25 cellular contexts compared by ENCODE assay signal in genomic region chr9:111997831-111998230, GRCh38.
DNase-seq lines count a peak whose midpoint lies in the region; ATAC-seq, FAIRE-seq and TF ChIP-seq lines count a peak whose summit lies in the region.
"Had no signal": no experiment of that assay in that cellular context is flagged by ENCODE, and none has a peak within 500 bp of the region (broad histone marks: within the 10 kb centered on the region; RNA-seq: fewer than 3 reads in every experiment).

No MANE protein-coding gene starts in this region.

- DNase-seq in activated naive CD4-positive, alpha-beta T cell treated with anti-CD3 and anti-CD28 coated beads, Interleukin-2, amount 50 U/mL, for 16 hours: no peak
- DNase-seq in SJCRH30 (peak; percentile 53 to 74), endodermal cell (peak; percentile 11), NCI-H1048 (lab: John Stamatoyannopoulos, UW) (no peak), H54 (ENCODE audit: insufficient read length, low spot score) (no peak)
- DNase-seq: 8988T; ACHN; AML-193; BE2C; CD4-positive, alpha-beta T cell; CD8-positive, alpha-beta memory T cell; DMS 273 treated with DMSO at 0.1 percent for 48 hours; DMS79; EL; GDM1; GM23248 had no signal

- H3K4me1 Mint-ChIP-seq in activated naive CD4-positive, alpha-beta T cell treated with anti-CD3 and anti-CD28 coated beads, Interleukin-2, amount 50 U/mL, for 24 hours: peaks cover 38% of the 10 kb centered on the region
- no peaks in the 10 kb centered on the region for H3K4me1 Mint-ChIP-seq in endodermal cell

- no peak overlapping the region for H3K4me3 Mint-ChIP-seq in activated naive CD4-positive, alpha-beta T cell treated with anti-CD3 and anti-CD28 coated beads, Interleukin-2, amount 50 U/mL, for 24 hours
- H3K4me3 Mint-ChIP-seq in endodermal cell: no peak overlapping the region
- H3K4me3 Mint-ChIP-seq: CD14-positive monocyte; CD4-positive, alpha-beta T cell; CD8-positive, alpha-beta memory T cell had no signal

- H3K9ac ChIP-seq in endodermal cell (ENCODE audit: extremely low read depth, low read length, poor library complexity, severe bottlenecking): no peak overlapping the region
- H3K9ac ChIP-seq: BLaER1 treated with 17β-estradiol and CSF1 and Interleukin-3, amounts not matched to agents 10 nM and 100 nM; GM23248 had no signal

- WGBS in endodermal cell (ENCODE audit: insufficient coverage in 1 of 2, insufficient read length in 1 of 2), 2 experiments: 96 to 100% methylated on average over 3 to 5 of the region's 5 CpGs

- no peaks in the 10 kb centered on the region for H3K9me3 Mint-ChIP-seq in activated naive CD4-positive, alpha-beta T cell treated with anti-CD3 and anti-CD28 coated beads, Interleukin-2, amount 50 U/mL, for 24 hours
- H3K9me3 Mint-ChIP-seq in endodermal cell: no peaks in the 10 kb centered on the region
- H3K9me3 Mint-ChIP-seq: CD14-positive monocyte; CD8-positive, alpha-beta memory T cell had no signal

- H3K4me1 ChIP-seq in SJCRH30 (peaks cover 14% of the 10 kb centered on the region), endodermal cell (ENCODE audit: control insufficient read depth, insufficient read depth, low read length) (no peaks in the 10 kb centered on the region)
- H3K4me1 ChIP-seq: BE2C; BLaER1 treated with 17β-estradiol and CSF1 and Interleukin-3, amounts not matched to agents 10 nM and 100 nM; HAP-1 had no signal

- TF ChIP-seq CTCF in endodermal cell (conservative IDR thresholded peaks at IDR 0.05): no peak

- peak overlapping the region; percentile 12 for H3K27ac Mint-ChIP-seq in activated naive CD4-positive, alpha-beta T cell treated with anti-CD3 and anti-CD28 coated beads, Interleukin-2, amount 50 U/mL, for 24 hours
- no peak overlapping the region for H3K27ac Mint-ChIP-seq in endodermal cell
- H3K27ac Mint-ChIP-seq: CD14-positive monocyte; CD4-positive, alpha-beta T cell; CD8-positive, alpha-beta memory T cell had no signal

- TF ChIP-seq POLR2A in H54 (IDR thresholded peaks at IDR 0.05; ENCODE audit: low read depth, low read length): no peak

- no peaks in the 10 kb centered on the region for H3K27me3 ChIP-seq in SJCRH30
- H3K27me3 ChIP-seq in endodermal cell (ENCODE audit: control insufficient read depth, insufficient read depth, low read length, poor library complexity, severe bottlenecking): no peaks in the 10 kb centered on the region
- H3K27me3 ChIP-seq: BE2C; BLaER1 treated with 17β-estradiol and CSF1 and Interleukin-3, amounts not matched to agents 10 nM and 100 nM had no signal

- ATAC-seq in HG02981 (IDR thresholded peaks at IDR 0.05; ENCODE audit: unreplicated experiment): no peak
- ATAC-seq: A549, GM12878 had no signal

- H3K27ac ChIP-seq in SJCRH30 (no peak overlapping the region), endodermal cell (ENCODE audit: low read depth, low read length) (no peak overlapping the region)
- H3K27ac ChIP-seq: BLaER1 treated with 17β-estradiol and CSF1 and Interleukin-3, amounts not matched to agents 10 nM and 100 nM; GM23248 had no signal

- H3K36me3 ChIP-seq in SJCRH30: no peaks in the 10 kb centered on the region
- H3K36me3 ChIP-seq in endodermal cell (ENCODE audit: control insufficient read depth, insufficient read depth, low read length): no peaks in the 10 kb centered on the region
- H3K36me3 ChIP-seq: BE2C; BLaER1 treated with 17β-estradiol and CSF1 and Interleukin-3, amounts not matched to agents 10 nM and 100 nM; HAP-1 had no signal

- H3K4me3 ChIP-seq in SJCRH30 (no peak overlapping the region), endodermal cell (ENCODE audit: low read length) (no peak overlapping the region)
- H3K4me3 ChIP-seq: A549; BLaER1 treated with 17β-estradiol and CSF1 and Interleukin-3, amounts not matched to agents 10 nM and 100 nM; GM12878; GM23248; HAP-1 had no signal

- no peaks in the 10 kb centered on the region; the same call in 1 of the 2 replicates for H3K9me3 ChIP-seq in SJCRH30 (replicated peaks)
- no peaks in the 10 kb centered on the region for H3K9me3 ChIP-seq in endodermal cell (ENCODE audit: control insufficient read depth, low read length)
- H3K9me3 ChIP-seq: A549; BE2C; BLaER1 treated with 17β-estradiol and CSF1 and Interleukin-3, amounts not matched to agents 10 nM and 100 nM; HAP-1 had no signal

- H3K36me3 Mint-ChIP-seq in activated naive CD4-positive, alpha-beta T cell treated with anti-CD3 and anti-CD28 coated beads, Interleukin-2, amount 50 U/mL, for 24 hours: no peaks in the 10 kb centered on the region
- no peaks in the 10 kb centered on the region for H3K36me3 Mint-ChIP-seq in endodermal cell (ENCODE audit: low read depth)
- H3K36me3 Mint-ChIP-seq: CD14-positive monocyte; CD8-positive, alpha-beta memory T cell had no signal

- H3K27me3 Mint-ChIP-seq in activated naive CD4-positive, alpha-beta T cell treated with anti-CD3 and anti-CD28 coated beads, Interleukin-2, amount 50 U/mL, for 24 hours: no peaks in the 10 kb centered on the region
- H3K27me3 Mint-ChIP-seq in endodermal cell (ENCODE audit: insufficient read depth): peaks cover 3% of the 10 kb centered on the region
- H3K27me3 Mint-ChIP-seq: CD4-positive, alpha-beta T cell; CD8-positive, alpha-beta memory T cell had no signal

- FAIRE-seq in H54 (lab: Jason Lieb, UNC): no peak
- FAIRE-seq: A549, D721Med, GM12878, GM19239 had no signal

Comparison
In these comparisons a context has a peak if more than half of its experiments do, and no peak if none do; other contexts are left out.
1. DNase-seq: peak in SJCRH30 (2 of 2) and endodermal cell (single experiment); none in activated naive CD4-positive, alpha-beta T cell treated with anti-CD3 and anti-CD28 coated beads, Interleukin-2, amount 50 U/mL, for 16 hours (single experiment), NCI-H1048 (single experiment) and H54 (single experiment).